18 cellular contexts compared by ENCODE assay signal in the genomic region with DNA sequence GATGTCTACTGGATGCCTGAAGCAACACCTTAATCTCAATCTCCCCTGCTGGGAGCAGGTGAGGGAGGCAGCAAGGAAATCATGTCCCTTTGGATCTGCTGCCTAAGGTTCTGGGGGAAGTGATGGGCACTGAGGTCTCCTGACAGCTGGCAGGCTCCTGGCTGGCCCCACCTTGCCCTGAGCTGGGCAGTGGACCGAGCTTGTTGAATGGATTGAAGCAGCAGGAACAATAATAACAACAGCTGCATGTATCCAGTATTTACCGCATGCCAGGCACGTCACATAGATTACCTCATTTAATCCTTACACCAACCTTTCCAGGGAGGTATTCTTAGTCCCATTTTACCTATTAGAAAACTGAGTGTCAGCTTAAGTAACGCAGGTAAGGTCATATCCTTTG.
DNase-seq lines count a peak whose midpoint lies in the region; ATAC-seq and TF ChIP-seq lines count a peak whose summit lies in the region.
"Had no signal": no experiment of that assay in that cellular context is flagged by ENCODE, and none has a peak within 500 bp of the region (broad histone marks: within the 10 kb centered on the region; RNA-seq: fewer than 3 reads in every experiment).

No MANE protein-coding gene starts in this region.

- DNase-seq in NCI-H2029 (lab: John Stamatoyannopoulos, UW), result peak; percentile 30
- no peak for DNase-seq in NCI-H2029 treated with DMSO at 0.1 percent for 48 hours (lab: John Stamatoyannopoulos, UW)
- peak; percentile 26 for DNase-seq in NCI-H82 treated with DMSO at 0.1 percent for 48 hours (lab: John Stamatoyannopoulos, UW; ENCODE audit: unreplicated experiment)
- DNase-seq in endodermal cell, result peak; percentile 55
- DNase-seq in left ventricle myocardium superior, result no peak
- no peak for DNase-seq in cardiac septum (ENCODE audit: low spot score)
- DNase-seq: DMS79 treated with DMSO at 0.1 percent for 48 hours, KBM-7, NCI-H1105, NCI-H2081, NCI-H2171, NCI-H345, T-cell had no signal

- H3K27ac Mint-ChIP-seq in endodermal cell, result peak overlapping the region; percentile 86
- H3K27ac Mint-ChIP-seq: B cell, CD14-positive monocyte, T-cell had no signal

- no peak overlapping the region for H3K27ac ChIP-seq in endodermal cell (ENCODE audit: low read depth, low read length)

- peaks cover 52% of the 10 kb centered on the region for H3K4me1 Mint-ChIP-seq in endodermal cell
- H3K4me1 Mint-ChIP-seq: B cell, CD14-positive monocyte, T-cell had no signal

- no peak for TF ChIP-seq CTCF in endodermal cell (conservative IDR thresholded peaks at IDR 0.05)

- 93 to 96% methylated on average over 4 of the region's 4 CpGs for WGBS in endodermal cell (ENCODE audit: insufficient coverage in 1 of 2, insufficient read length in 1 of 2), 2 experiments

- H3K4me3 Mint-ChIP-seq in endodermal cell, result no peak overlapping the region
- H3K4me3 Mint-ChIP-seq: B cell, CD14-positive monocyte, T-cell had no signal

- H3K4me3 ChIP-seq in endodermal cell (ENCODE audit: low read length), result no peak overlapping the region

- H3K4me1 ChIP-seq in endodermal cell (ENCODE audit: control insufficient read depth, insufficient read depth, low read length), result peaks cover 32% of the 10 kb centered on the region

- intact Hi-C loops in left ventricle myocardium superior (cut with micrococcal nuclease) (no loop called here), cardiac septum (cut with DNase I) (no loop called here)

- no peaks in the 10 kb centered on the region for H3K9me3 Mint-ChIP-seq in endodermal cell
- H3K9me3 Mint-ChIP-seq: CD14-positive monocyte, T-cell had no signal

- peaks cover 78% of the 10 kb centered on the region for H3K36me3 ChIP-seq in endodermal cell (ENCODE audit: control insufficient read depth, insufficient read depth, low read length)

- H3K9ac ChIP-seq in endodermal cell (ENCODE audit: extremely low read depth, low read length, poor library complexity, severe bottlenecking), result no peak overlapping the region

- peaks cover 23% of the 10 kb centered on the region for H3K36me3 Mint-ChIP-seq in endodermal cell (ENCODE audit: low read depth)
- H3K36me3 Mint-ChIP-seq: CD14-positive monocyte, T-cell had no signal

- no peaks in the 10 kb centered on the region for H3K27me3 ChIP-seq in endodermal cell (ENCODE audit: control insufficient read depth, insufficient read depth, low read length, poor library complexity, severe bottlenecking)

- H3K27me3 Mint-ChIP-seq in endodermal cell (ENCODE audit: insufficient read depth), result no peaks in the 10 kb centered on the region

- H3K9me3 ChIP-seq in endodermal cell (ENCODE audit: control insufficient read depth, low read length), result no peaks in the 10 kb centered on the region

- ATAC-seq in HG02884 (IDR thresholded peaks at IDR 0.05; ENCODE audit: unreplicated experiment) (no peak), HG02852 (IDR thresholded peaks at IDR 0.05; ENCODE audit: unreplicated experiment) (no peak), left ventricle myocardium superior (no peak)
- ATAC-seq: Panc1, T-cell had no signal

Comparison
In these comparisons a context has a peak if more than half of its experiments do, and no peak if none do; other contexts are left out.
1. DNase-seq: peak in NCI-H2029 (single experiment), NCI-H82 treated with DMSO at 0.1 percent for 48 hours (single experiment) and endodermal cell (single experiment); none in NCI-H2029 treated with DMSO at 0.1 percent for 48 hours (single experiment), left ventricle myocardium superior (single experiment) and cardiac septum (single experiment).